In genomic region chr5:135551593-135552447, GRCh38 we compare ENCODE assay signal across 9 cellular contexts. TPM values are rescaled to one million over a fixed set of nuclear protein-coding genes. Genes with fewer than 3 reads are reported as not detected.
A peak's percentile ranks its signal among the peaks of the same experiment; 100 is the strongest.
DNase-seq lines count a peak whose midpoint lies in the region; ATAC-seq and TF ChIP-seq lines count a peak whose summit lies in the region.
"Had no signal": no experiment of that assay in that cellular context is flagged by ENCODE, and none has a peak within 500 bp of the region (broad histone marks: within the 10 kb centered on the region; RNA-seq: fewer than 3 reads in every experiment).

No MANE protein-coding gene starts in this region.

- no peaks in the 10 kb centered on the region for H3K36me3 Mint-ChIP-seq in nephron progenitor cell (ENCODE audit: low read depth)

- no peak overlapping the region for H3K27ac ChIP-seq in 22Rv1
- H3K27ac ChIP-seq in esophagus squamous epithelium: no peak overlapping the region
- no peak overlapping the region for H3K27ac ChIP-seq in testis

- peaks cover 0 to 18% (median 0%) of the 10 kb centered on the region in 3 donors for H3K4me1 ChIP-seq in esophagus squamous epithelium
- H3K4me1 ChIP-seq in testis: no peaks in the 10 kb centered on the region

- H3K4me3 ChIP-seq in GM12875 (ENCODE audit: low read depth, low read length) (no peak overlapping the region), esophagus squamous epithelium (no peak overlapping the region), testis (no peak overlapping the region)

- H3K9me3 Mint-ChIP-seq in nephron progenitor cell: peaks cover 7% of the 10 kb centered on the region

- H3K4me3 Mint-ChIP-seq in nephron progenitor cell: no peak overlapping the region

- peaks cover 80% of the 10 kb centered on the region for H3K27me3 Mint-ChIP-seq in nephron progenitor cell (ENCODE audit: low read depth, poor library complexity)

- H3K4me1 Mint-ChIP-seq in nephron progenitor cell: peaks cover 6% of the 10 kb centered on the region

- 41 to 45% methylated on average over 15 of the region's 15 CpGs for WGBS in esophagus squamous epithelium, 2 donors
- 41 to 45% methylated on average over 15 of the region's 15 CpGs for WGBS in testis, 2 donors

- TF ChIP-seq POLR2A in esophagus squamous epithelium (IDR thresholded peaks at IDR 0.05) (no peak), testis (IDR thresholded peaks at IDR 0.05) (no peak)

- DNase-seq in NCI-H82 treated with DMSO at 0.1 percent for 48 hours (lab: John Stamatoyannopoulos, UW; ENCODE audit: unreplicated experiment) (peak; percentile 31), esophagus squamous epithelium (lab: John Stamatoyannopoulos, UW) (no peak), nephron progenitor cell (peak; percentile 84), testis (peak; percentile 88)
- DNase-seq in activated CD8-positive, alpha-beta memory T cell treated with anti-CD3 and anti-CD28 coated beads, Interleukin-2, amount 50 U/mL, for 4 hours: peak; percentile 36

- TF ChIP-seq CTCF in 22Rv1 (IDR thresholded peaks at IDR 0.05) (peak; percentile 89), GM12875 (IDR thresholded peaks at IDR 0.05; ENCODE audit: borderline replicate concordance, insufficient read depth, low read depth, low read length) (peak; percentile 71), esophagus squamous epithelium (IDR thresholded peaks at IDR 0.05) (peak; percentile 65 to 91 (median 86)), nephron progenitor cell (IDR thresholded peaks at IDR 0.05) (peak; percentile 82), testis (IDR thresholded peaks at IDR 0.05) (peak; percentile 79 to 87 (median 80))

- H3K27me3 ChIP-seq in esophagus squamous epithelium (peaks cover 0 to 85% (median 0%) of the 10 kb centered on the region in 4 donors), testis (no peaks in the 10 kb centered on the region)

- no peaks in the 10 kb centered on the region for H3K36me3 ChIP-seq in esophagus squamous epithelium
- H3K36me3 ChIP-seq in testis (ENCODE audit: low read depth, missing control alignments): no peaks in the 10 kb centered on the region

- peak; percentile 53 for ATAC-seq in HG03439 (IDR thresholded peaks at IDR 0.05; ENCODE audit: unreplicated experiment)

- no peak overlapping the region for H3K27ac Mint-ChIP-seq in nephron progenitor cell

- intact Hi-C loops in esophagus squamous epithelium (cut with DNase I) (loop anchor here (2.0 kb wide), 1 partner anchor 83 kb away; no protein-coding TSS in a partner anchor), testis (cut with DNase I; ENCODE audit: low total_unique reads) (loop anchor here (5.0 kb wide), 1 partner anchor 85 kb away; no protein-coding TSS in a partner anchor)

- H3K9me3 ChIP-seq in esophagus squamous epithelium: no peaks in the 10 kb centered on the region
- H3K9me3 ChIP-seq in testis: no peaks in the 10 kb centered on the region

RNA-seq across cellular contexts. Expression of gene NEUROG1, which starts 16.1 kb away (rescaled TPM):
- total RNA-seq in esophagus squamous epithelium (not detected), testis (not detected)
- not detected for polyA plus RNA-seq in testis (ENCODE audit: insufficient read depth, low read depth, low replicate concordance)
- total RNA-seq: mononuclear cell had no signal

RNA-seq across cellular contexts. Expression of gene CXCL14, which starts 27.0 kb away (rescaled TPM):
- total RNA-seq in esophagus squamous epithelium (100 to 1,000 TPM in 2 of 4 donors, 10 to 100 TPM in 2; 23.1 to 160 (median 95.4) TPM), testis (1 to 10 TPM; 1.8 to 3.6 TPM)
- polyA plus RNA-seq in testis (ENCODE audit: insufficient read depth, low read depth, low replicate concordance): 30.4 TPM
- total RNA-seq: mononuclear cell had no signal

Comparison
In these comparisons a context has a peak if more than half of its experiments do, and no peak if none do; other contexts are left out.
1. RNA of gene CXCL14, which starts 27.0 kb away (total RNA-seq): 23.1 to 160 TPM in esophagus squamous epithelium; 1.8 to 3.6 TPM in testis; every median in the first group is over 4 times any median in the second.
2. Peak in every context shown above with its lines, with median percentiles within 50 percentile points of each other: CTCF ChIP-seq.